Comparison of ENCODE assay signal across 23 cellular contexts in the genomic region with DNA sequence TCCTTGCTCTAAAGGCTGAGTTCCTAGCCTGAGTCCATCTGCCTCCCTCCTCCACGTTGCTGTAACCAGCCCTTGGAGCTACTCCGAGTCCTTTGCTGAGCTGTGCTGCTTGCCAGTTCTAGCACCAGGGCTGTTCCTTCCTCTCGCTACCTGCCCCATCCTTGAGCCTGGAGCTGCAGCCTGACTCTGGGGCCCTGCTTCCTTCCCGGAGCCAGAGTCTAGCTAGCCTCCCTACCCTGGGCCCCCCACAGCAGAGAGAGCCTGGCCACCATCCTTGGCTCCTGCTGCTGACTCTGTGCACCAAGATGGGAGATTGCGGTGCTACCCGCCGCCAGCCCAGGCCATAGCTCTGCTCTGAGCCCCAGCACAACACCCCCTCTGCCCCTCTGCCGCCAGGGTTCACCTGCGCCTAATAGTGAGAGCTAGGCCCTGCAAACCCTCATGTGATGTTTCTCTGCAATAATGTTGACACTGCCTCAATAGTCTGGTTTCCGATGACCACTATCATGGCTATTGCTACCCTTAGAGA.
"Had no signal": no experiment of that assay in that cellular context is flagged by ENCODE, and none has a peak within 500 bp of the region (broad histone marks: within the 10 kb centered on the region; RNA-seq: fewer than 3 reads in every experiment).

No MANE protein-coding gene starts in this region.

- H3K36me3 Mint-ChIP-seq: IgD-negative memory B cell had no signal

- H3K27ac Mint-ChIP-seq: IgD-negative memory B cell had no signal

- H3K4me3 Mint-ChIP-seq: IgD-negative memory B cell had no signal

- DNase-seq: NCI-H1092, NCI-H1105 treated with DMSO at 0.1 percent for 48 hours, NCI-H1417 treated with DMSO at 0.1 percent for 48 hours, NCI-H146, NCI-H1694 treated with DMSO at 0.1 percent for 48 hours, NCI-H2029, NCI-H2081 treated with DMSO at 0.1 percent for 48 hours, NCI-H2171, NCI-H226, NCI-H446, NCI-H510A, NCI-H524 treated with DMSO at 0.1 percent for 48 hours, NCI-H69, NCI-H774, Right ventricle myocardium superior, RPMI8226, SIG-M5 had no signal

- H3K9me3 Mint-ChIP-seq: IgD-negative memory B cell had no signal

- H3K4me3 ChIP-seq: K562, SJSA1, SK-N-MC had no signal

- H3K27ac ChIP-seq: HL-60, KMS-11, SJSA1, SK-N-MC had no signal
